Comparison of ENCODE assay signal across 10 cellular contexts in genomic region chr9:129023036-129023907, GRCh38. TPM values are rescaled to one million over a fixed set of nuclear protein-coding genes. Genes with fewer than 3 reads are reported as not detected.
DNase-seq lines count a peak whose midpoint lies in the region; ATAC-seq, FAIRE-seq and TF ChIP-seq lines count a peak whose summit lies in the region.
"Had no signal": no experiment of that assay in that cellular context is flagged by ENCODE, and none has a peak within 500 bp of the region (broad histone marks: within the 10 kb centered on the region; RNA-seq: fewer than 3 reads in every experiment).

No MANE protein-coding gene starts in this region.

- in situ Hi-C loops in gastrocnemius medialis (cut with MboI; ENCODE audit: low sequenced_read_pairs in 4 of 4): no loop called here

- H3K9me2 ChIP-seq in GM23338 (ENCODE audit: insufficient read depth): no peaks in the 10 kb centered on the region

- H3K27me3 ChIP-seq in GM23338 (ENCODE audit: insufficient read depth) (no peaks in the 10 kb centered on the region), gastrocnemius medialis (no peaks in the 10 kb centered on the region)

- H3K9me3 Mint-ChIP-seq in GM23338: no peaks in the 10 kb centered on the region
- H3K9me3 Mint-ChIP-seq: naive thymus-derived CD8-positive, alpha-beta T cell had no signal

- no peak for TF ChIP-seq CTCF in GM23338 (conservative IDR thresholded peaks at IDR 0.05; ENCODE audit: low read depth in 2 of 2)
- no peak for TF ChIP-seq CTCF in gastrocnemius medialis (IDR thresholded peaks at IDR 0.05 in 4 of 5, conservative IDR thresholded peaks at IDR 0.05 in 1 of 5)

- H3K4me1 Mint-ChIP-seq in GM23338: peaks cover 25% of the 10 kb centered on the region

- no peak for DNase-seq in GM23338 (ENCODE audit: low spot score)
- DNase-seq in RPMI8226: peak; percentile 63
- peak; percentile 81 for DNase-seq in fibroblast of peridontal ligament (ENCODE audit: extremely low read depth)
- peak; percentile 83 to 95 for DNase-seq in gastrocnemius medialis
- DNase-seq in occipital lobe (lab: John Stamatoyannopoulos, UW): no peak
- no peak for DNase-seq in GM12892 (ENCODE audit: insufficient read length)
- no peak for DNase-seq in NCI-H345 treated with DMSO at 0.1 percent for 48 hours (lab: John Stamatoyannopoulos, UW; ENCODE audit: unreplicated experiment)
- DNase-seq: activated CD8-positive, alpha-beta memory T cell treated with anti-CD3 and anti-CD28 coated beads, Interleukin-2, amount 10 ng/mL, durations not matched to agents 7 days and 5 days; naive thymus-derived CD8-positive, alpha-beta T cell had no signal

- H3K36me3 ChIP-seq in GM23338 (ENCODE audit: insufficient read depth): no peaks in the 10 kb centered on the region
- no peaks in the 10 kb centered on the region for H3K36me3 ChIP-seq in gastrocnemius medialis

- H3K4me2 ChIP-seq in GM23338: no peak overlapping the region

- peaks cover 2% of the 10 kb centered on the region for H3K27me3 Mint-ChIP-seq in GM23338 (ENCODE audit: insufficient read depth, low read depth, poor library complexity)
- H3K27me3 Mint-ChIP-seq: activated CD8-positive, alpha-beta memory T cell treated with anti-CD3 and anti-CD28 coated beads, Interleukin-2, amount 10 ng/mL, durations not matched to agents 7 days and 5 days; naive thymus-derived CD8-positive, alpha-beta T cell had no signal

- no peaks in the 10 kb centered on the region for H3K9me3 ChIP-seq in gastrocnemius medialis

- no peak for FAIRE-seq in GM12892 (lab: Jason Lieb, UNC)

- peaks cover 4% of the 10 kb centered on the region; the same call in 2 of the 3 replicates for H3K36me3 Mint-ChIP-seq in GM23338 (ENCODE audit: low read depth)

- ATAC-seq in GM23338 (peak; percentile 4), gastrocnemius medialis (peak; percentile 69 to 73), HG03354 (IDR thresholded peaks at IDR 0.05; ENCODE audit: poor library complexity, severe bottlenecking, unreplicated experiment) (no peak)
- ATAC-seq: activated CD8-positive, alpha-beta memory T cell treated with anti-CD3 and anti-CD28 coated beads, Interleukin-2, amount 10 ng/mL, durations not matched to agents 7 days and 5 days; naive thymus-derived CD8-positive, alpha-beta T cell had no signal

- TF ChIP-seq POLR2A in gastrocnemius medialis (IDR thresholded peaks at IDR 0.05) (no peak), GM12892 (IDR thresholded peaks at IDR 0.05; ENCODE audit: low read depth, low read length) (no peak)

- intact Hi-C loops in gastrocnemius medialis (cut with DNase I; ENCODE audit: low total_unique reads): loop anchor here (2.0 to 10.0 kb wide), 3 partner anchors 16 to 472 kb away; no protein-coding TSS in a partner anchor

- H3K27ac Mint-ChIP-seq in GM23338: peak overlapping the region; percentile 58
- H3K27ac Mint-ChIP-seq: activated CD8-positive, alpha-beta memory T cell treated with anti-CD3 and anti-CD28 coated beads, Interleukin-2, amount 10 ng/mL, durations not matched to agents 7 days and 5 days had no signal

- H3K4me3 ChIP-seq in GM23338 (no peak overlapping the region), gastrocnemius medialis (peak overlapping the region in 1 of 4 donors; percentile 11)

- H4K20me1 ChIP-seq in GM23338 (replicated peaks; ENCODE audit: insufficient read depth): peaks cover 22% of the 10 kb centered on the region

- H3K4me3 Mint-ChIP-seq in GM23338: no peak overlapping the region
- H3K4me3 Mint-ChIP-seq: activated CD8-positive, alpha-beta memory T cell treated with anti-CD3 and anti-CD28 coated beads, Interleukin-2, amount 10 ng/mL, durations not matched to agents 7 days and 5 days; naive thymus-derived CD8-positive, alpha-beta T cell had no signal

- H3F3A ChIP-seq in GM23338 (replicated peaks; ENCODE audit: low read depth): no peaks in the 10 kb centered on the region

- H2AFZ ChIP-seq in GM23338: no peak overlapping the region

- H3K79me2 ChIP-seq in GM23338 (replicated peaks; ENCODE audit: insufficient read depth): peaks cover 41% of the 10 kb centered on the region

- no peak overlapping the region for H3K27ac ChIP-seq in GM23338 (ENCODE audit: low read depth)
- peak overlapping the region; percentile 81 to 90 (median 86) for H3K27ac ChIP-seq in gastrocnemius medialis

- H3K4me1 ChIP-seq in GM23338 (ENCODE audit: insufficient read depth) (peaks cover 9% of the 10 kb centered on the region), gastrocnemius medialis (peaks cover 30 to 38% of the 10 kb centered on the region in 2 donors)

TF ChIP-seq in GM23338, 12 proteins besides CTCF, POLR2A, EP300 and RAD21 (continues in another document):
- TF ChIP-seq POLR2AphosphoS5 (IDR thresholded peaks at IDR 0.05; ENCODE audit: low read depth) (no peak), EZH2 (IDR thresholded peaks at IDR 0.05; ENCODE audit: low read depth, unreplicated experiment) (no peak), JUNB (IDR thresholded peaks at IDR 0.05; ENCODE audit: unreplicated experiment) (no peak), ZNF331 (CRISPR knock-in tag; IDR thresholded peaks at IDR 0.05; ENCODE audit: low read depth) (no peak), EZH2phosphoT487 (IDR thresholded peaks at IDR 0.05; ENCODE audit: unreplicated experiment) (no peak), CREB1 (CRISPR knock-in tag; IDR thresholded peaks at IDR 0.05; ENCODE audit: low read depth) (no peak), NANOG (IDR thresholded peaks at IDR 0.05; ENCODE audit: borderline replicate concordance) (no peak), STAT1 (IDR thresholded peaks at IDR 0.05; ENCODE audit: unreplicated experiment) (no peak), ZNF114 (CRISPR knock-in tag; IDR thresholded peaks at IDR 0.05) (no peak)
- TF ChIP-seq, protein P1, sequence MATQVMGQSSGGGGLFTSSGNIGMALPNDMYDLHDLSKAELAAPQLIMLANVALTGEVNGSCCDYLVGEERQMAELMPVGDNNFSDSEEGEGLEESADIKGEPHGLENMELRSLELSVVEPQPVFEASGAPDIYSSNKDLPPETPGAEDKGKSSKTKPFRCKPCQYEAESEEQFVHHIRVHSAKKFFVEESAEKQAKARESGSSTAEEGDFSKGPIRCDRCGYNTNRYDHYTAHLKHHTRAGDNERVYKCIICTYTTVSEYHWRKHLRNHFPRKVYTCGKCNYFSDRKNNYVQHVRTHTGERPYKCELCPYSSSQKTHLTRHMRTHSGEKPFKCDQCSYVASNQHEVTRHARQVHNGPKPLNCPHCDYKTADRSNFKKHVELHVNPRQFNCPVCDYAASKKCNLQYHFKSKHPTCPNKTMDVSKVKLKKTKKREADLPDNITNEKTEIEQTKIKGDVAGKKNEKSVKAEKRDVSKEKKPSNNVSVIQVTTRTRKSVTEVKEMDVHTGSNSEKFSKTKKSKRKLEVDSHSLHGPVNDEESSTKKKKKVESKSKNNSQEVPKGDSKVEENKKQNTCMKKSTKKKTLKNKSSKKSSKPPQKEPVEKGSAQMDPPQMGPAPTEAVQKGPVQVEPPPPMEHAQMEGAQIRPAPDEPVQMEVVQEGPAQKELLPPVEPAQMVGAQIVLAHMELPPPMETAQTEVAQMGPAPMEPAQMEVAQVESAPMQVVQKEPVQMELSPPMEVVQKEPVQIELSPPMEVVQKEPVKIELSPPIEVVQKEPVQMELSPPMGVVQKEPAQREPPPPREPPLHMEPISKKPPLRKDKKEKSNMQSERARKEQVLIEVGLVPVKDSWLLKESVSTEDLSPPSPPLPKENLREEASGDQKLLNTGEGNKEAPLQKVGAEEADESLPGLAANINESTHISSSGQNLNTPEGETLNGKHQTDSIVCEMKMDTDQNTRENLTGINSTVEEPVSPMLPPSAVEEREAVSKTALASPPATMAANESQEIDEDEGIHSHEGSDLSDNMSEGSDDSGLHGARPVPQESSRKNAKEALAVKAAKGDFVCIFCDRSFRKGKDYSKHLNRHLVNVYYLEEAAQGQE (IDR thresholded peaks at IDR 0.05; ENCODE audit: unreplicated experiment): no peak
- TF ChIP-seq, protein P2, sequence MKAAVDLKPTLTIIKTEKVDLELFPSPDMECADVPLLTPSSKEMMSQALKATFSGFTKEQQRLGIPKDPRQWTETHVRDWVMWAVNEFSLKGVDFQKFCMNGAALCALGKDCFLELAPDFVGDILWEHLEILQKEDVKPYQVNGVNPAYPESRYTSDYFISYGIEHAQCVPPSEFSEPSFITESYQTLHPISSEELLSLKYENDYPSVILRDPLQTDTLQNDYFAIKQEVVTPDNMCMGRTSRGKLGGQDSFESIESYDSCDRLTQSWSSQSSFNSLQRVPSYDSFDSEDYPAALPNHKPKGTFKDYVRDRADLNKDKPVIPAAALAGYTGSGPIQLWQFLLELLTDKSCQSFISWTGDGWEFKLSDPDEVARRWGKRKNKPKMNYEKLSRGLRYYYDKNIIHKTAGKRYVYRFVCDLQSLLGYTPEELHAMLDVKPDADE (IDR thresholded peaks at IDR 0.05): no peak

RNA-seq across cellular contexts. Expression of gene SH3GLB2, which starts 4.9 kb away (rescaled TPM):
- 64.3 and 68.0 TPM in 2 replicates for total RNA-seq in GM23338 (2014; rRNA removed; shearing (Covaris generic))
- 21.9 and 22.8 TPM in 2 replicates for polyA plus RNA-seq in GM23338 (2016; fragmentation: Nextera tagmentation; extraction: Ambion mirVana)
- 10 to 100 TPM; 33.6 to 55.1 (median 44.1) TPM for total RNA-seq in gastrocnemius medialis
- total RNA-seq in occipital lobe: 56.6 TPM
- polyA plus RNA-seq in GM12892 (2012; ENCODE audit: missing spikeins): 41.0 TPM

RNA-seq across cellular contexts. Expression of gene MIGA2, which starts 13.2 kb away (rescaled TPM):
- total RNA-seq in GM23338 (2014; rRNA removed; shearing (Covaris generic)): 37.1 and 47.8 TPM in 2 replicates
- 15.3 and 19.3 TPM in 2 replicates for polyA plus RNA-seq in GM23338 (2016; fragmentation: Nextera tagmentation; extraction: Ambion mirVana)
- total RNA-seq in gastrocnemius medialis (10 to 100 TPM in 3 of 4 donors, 1 to 10 TPM in 1; 5.8 to 20.6 (median 18.1) TPM), occipital lobe (18.4 TPM)
- polyA plus RNA-seq in GM12892 (2012; ENCODE audit: missing spikeins): 8.0 TPM

RNA-seq across cellular contexts. Expression of gene DOLPP1, which starts 57.6 kb away (rescaled TPM):
- total RNA-seq in GM23338 (2014; rRNA removed; shearing (Covaris generic)): 30.0 and 31.9 TPM in 2 replicates
- 20.5 and 23.3 TPM in 2 replicates for polyA plus RNA-seq in GM23338 (2016; fragmentation: Nextera tagmentation; extraction: Ambion mirVana)
- 1 to 10 TPM; 1.6 to 4.7 (median 2.8) TPM for total RNA-seq in gastrocnemius medialis
- total RNA-seq in occipital lobe: 16.5 TPM
- 5.1 TPM for polyA plus RNA-seq in GM12892 (2012; ENCODE audit: missing spikeins)

Comparison
In these comparisons a context has a peak if more than half of its experiments do, and no peak if none do; other contexts are left out.
1. DNase-seq: peak in RPMI8226 (single experiment), fibroblast of peridontal ligament (single experiment) and gastrocnemius medialis (2 of 2); none in GM23338 (single experiment), occipital lobe (single experiment), GM12892 (single experiment) and NCI-H345 treated with DMSO at 0.1 percent for 48 hours (single experiment).